ENCODE assay signal across 15 cellular contexts in the genomic region with DNA sequence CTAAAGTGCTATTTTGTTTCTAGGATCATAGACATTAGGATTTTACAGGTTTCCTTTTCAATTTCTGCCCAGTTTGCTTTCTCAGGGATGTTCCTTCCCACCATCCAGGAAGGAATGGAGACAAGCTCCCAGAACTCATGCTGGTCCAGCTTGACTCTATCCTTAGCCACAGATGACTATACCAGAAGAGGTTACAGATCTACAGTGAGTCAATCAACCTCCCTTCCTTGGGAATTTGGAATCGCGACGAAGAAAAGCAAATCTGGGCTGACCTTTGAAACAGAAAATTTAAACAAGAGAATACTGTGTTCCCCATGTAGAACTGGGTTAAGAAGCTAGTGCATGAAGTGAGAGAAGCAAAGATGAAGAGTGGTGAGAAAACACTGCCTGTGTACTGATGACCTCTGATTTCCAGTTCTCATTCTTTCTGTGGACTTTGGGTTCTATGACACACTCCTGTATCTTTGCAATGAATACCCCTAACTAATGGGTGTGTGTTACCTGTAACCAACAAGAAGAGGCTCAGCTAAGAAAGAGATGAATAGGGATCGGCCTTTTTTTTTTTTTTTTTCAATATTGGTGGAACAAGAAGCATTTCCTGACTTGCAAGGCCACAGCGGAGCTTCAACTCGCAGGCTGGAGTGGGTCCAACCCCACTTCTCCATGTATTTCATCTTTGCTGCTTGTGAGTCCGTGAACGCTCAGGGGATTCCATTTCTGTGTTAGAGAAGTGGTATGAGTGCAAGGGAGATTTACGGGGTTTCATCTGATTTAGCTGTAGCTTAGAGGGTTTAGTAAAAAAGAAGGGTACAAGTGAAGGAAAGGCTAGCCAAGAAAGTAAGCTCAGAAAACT.
DNase-seq lines count a peak whose midpoint lies in the region; ATAC-seq, FAIRE-seq and TF ChIP-seq lines count a peak whose summit lies in the region.
"Had no signal": no experiment of that assay in that cellular context is flagged by ENCODE, and none has a peak within 500 bp of the region (broad histone marks: within the 10 kb centered on the region; RNA-seq: fewer than 3 reads in every experiment).

No MANE protein-coding gene starts in this region.

- H2AFZ ChIP-seq in HepG2 (ENCODE audit: low read length), result no peak overlapping the region

- H3K27ac ChIP-seq in adrenal gland (no peak overlapping the region), gastroesophageal sphincter (peak overlapping the region in 3 of 4 donors; percentile 22 to 60 (median 41)), HepG2 (ENCODE audit: extremely low read length, insufficient read depth, low read length) (no peak overlapping the region), sigmoid colon (peak overlapping the region; percentile 13 to 47 (median 22))
- H3K27ac ChIP-seq: A549 had no signal

- H3K9ac ChIP-seq in HepG2 (ENCODE audit: insufficient read depth, low read depth, low read length), result no peak overlapping the region

- H3K27me3 ChIP-seq in adrenal gland, result no peaks in the 10 kb centered on the region
- H3K27me3 ChIP-seq in gastroesophageal sphincter, result no peaks in the 10 kb centered on the region
- no peaks in the 10 kb centered on the region for H3K27me3 ChIP-seq in HepG2 (ENCODE audit: control insufficient read depth in 1 of 2, insufficient read depth in 2 of 2, low read length in 2 of 2)
- H3K27me3 ChIP-seq in sigmoid colon, result no peaks in the 10 kb centered on the region

- no peak for TF ChIP-seq EP300 in gastroesophageal sphincter (IDR thresholded peaks at IDR 0.05)
- no peak for TF ChIP-seq EP300 in HepG2 (IDR thresholded peaks at IDR 0.05; ENCODE audit: low read depth in 2 of 2, low read length in 2 of 2)
- no peak for TF ChIP-seq EP300 in HepG2 (CRISPR knock-in tag; IDR thresholded peaks at IDR 0.05; ENCODE audit: borderline replicate concordance)
- no peak for TF ChIP-seq EP300 in sigmoid colon (IDR thresholded peaks at IDR 0.05)

- no peak overlapping the region for H3K4me3 ChIP-seq in adrenal gland
- no peak overlapping the region for H3K4me3 ChIP-seq in gastroesophageal sphincter
- H3K4me3 ChIP-seq in HepG2 (replicated peaks in 1 of 3; ENCODE audit: insufficient read depth in 1 of 3, low read depth in 2 of 3, low read length in 3 of 3), result no peak overlapping the region
- no peak overlapping the region for H3K4me3 ChIP-seq in sigmoid colon
- H3K4me3 ChIP-seq: A549, GM12878 had no signal

- peaks cover 0 to 6% of the 10 kb centered on the region in 2 donors for H3K4me1 ChIP-seq in adrenal gland (replicated peaks in 1 of 2)
- no peaks in the 10 kb centered on the region for H3K4me1 ChIP-seq in gastroesophageal sphincter
- peaks cover 7% of the 10 kb centered on the region; the same call in 1 of the 2 replicates for H3K4me1 ChIP-seq in HepG2 (ENCODE audit: insufficient read depth, low read length)
- peaks cover 0 to 4% (median 0%) of the 10 kb centered on the region in 4 donors for H3K4me1 ChIP-seq in sigmoid colon
- H3K4me1 ChIP-seq: A549, Caco-2 had no signal

- in situ Hi-C loops in HepG2 (cut with HindIII; ENCODE audit: extremely low pct_ligation_motif_present, low pct_unique_long_range_greater_than_20kb) (no loop called here), G401 (cut with HindIII; ENCODE audit: low sequenced_read_pairs) (no loop called here)

- no peaks in the 10 kb centered on the region for H3K9me3 ChIP-seq in adrenal gland (replicated peaks in 1 of 3)
- H3K9me3 ChIP-seq in gastroesophageal sphincter, result no peaks in the 10 kb centered on the region
- H3K9me3 ChIP-seq in HepG2 (ENCODE audit: low read length), result peaks cover 19% of the 10 kb centered on the region; the same call in 1 of the 2 replicates
- no peaks in the 10 kb centered on the region for H3K9me3 ChIP-seq in sigmoid colon
- H3K9me3 ChIP-seq: A549, Caco-2 had no signal

- intact Hi-C loops in adrenal gland (cut with DNase I) (no loop called here), HepG2 (cut with micrococcal nuclease; ENCODE audit: unreplicated experiment) (no loop called here), sigmoid colon (cut with DNase I) (no loop called here)

- TF ChIP-seq POLR2A in adrenal gland (IDR thresholded peaks at IDR 0.05) (no peak), gastroesophageal sphincter (IDR thresholded peaks at IDR 0.05) (no peak), HepG2 (IDR thresholded peaks at IDR 0.05; ENCODE audit: insufficient read depth in 1 of 2, low read depth in 2 of 2, low read length in 2 of 2) (no peak), sigmoid colon (IDR thresholded peaks at IDR 0.05) (no peak)

- no peak for ATAC-seq in gastroesophageal sphincter
- ATAC-seq in HepG2, result no peak; the same call in 2 of the 3 replicates
- no peak for ATAC-seq in GM18511 (IDR thresholded peaks at IDR 0.05; ENCODE audit: unreplicated experiment)
- ATAC-seq: A549, GM12878 had no signal

- TF ChIP-seq RAD21 in HepG2 (CRISPR knock-in tag; IDR thresholded peaks at IDR 0.05), result no peak

- no peaks in the 10 kb centered on the region for H3K79me2 ChIP-seq in HepG2 (ENCODE audit: insufficient read depth, low read length)

- no peaks in the 10 kb centered on the region for H4K20me1 ChIP-seq in HepG2 (ENCODE audit: insufficient read depth, low read length)

- H3K36me3 ChIP-seq in adrenal gland (replicated peaks in 1 of 2), result no peaks in the 10 kb centered on the region
- no peaks in the 10 kb centered on the region for H3K36me3 ChIP-seq in gastroesophageal sphincter
- no peaks in the 10 kb centered on the region for H3K36me3 ChIP-seq in HepG2 (replicated peaks in 1 of 2; ENCODE audit: control insufficient read depth in 1 of 2, insufficient read depth in 2 of 2, low read length in 2 of 2)
- H3K36me3 ChIP-seq in sigmoid colon, result no peaks in the 10 kb centered on the region

- BruUV-seq in HepG2 (replicated peaks; lab: Mats Ljungman, UMichigan), result no TSS peak

- CTCF ChIA-PET in HepG2 (lab: Yijun Ruan, JAX; ENCODE audit: low intra/inter-chr PET ratio, low total read pairs), result no interaction called here
- CTCF ChIA-PET in HEK293T (lab: Yijun Ruan, JAX), result interaction anchor here (0.7 kb wide), 1 partner anchor 58 kb away, joined by 3 read pairs; no protein-coding TSS in a partner anchor

- no peak for TF ChIP-seq CTCF in adrenal gland (IDR thresholded peaks at IDR 0.05)
- TF ChIP-seq CTCF in gastroesophageal sphincter (IDR thresholded peaks at IDR 0.05), result no peak
- no peak for TF ChIP-seq CTCF in HepG2 (CRISPR knock-in tag; IDR thresholded peaks at IDR 0.05)
- TF ChIP-seq CTCF in sigmoid colon (IDR thresholded peaks at IDR 0.05), result no peak

- no peak overlapping the region for H3K4me2 ChIP-seq in HepG2 (ENCODE audit: low read depth, low read length)
- H3K4me2 ChIP-seq: A549 had no signal

- POLR2A ChIA-PET in HepG2 (lab: Yijun Ruan, JAX) (no interaction called here), HEK293T (lab: Yijun Ruan, JAX) (no interaction called here)

- peak in 4 of 7 donors; percentile 10 to 57 (median 30) for DNase-seq in adrenal gland
- DNase-seq in HepG2 (ENCODE audit: low spot score), result no peak
- no peak for DNase-seq in sigmoid colon
- no peak for DNase-seq in HEK293T (ENCODE audit: extremely low spot score)
- DNase-seq in NCI-H226, result no peak
- no peak for DNase-seq in G401 (ENCODE audit: low spot score)
- DNase-seq: Caco-2, NCI-H1436 treated with DMSO at 0.1 percent for 48 hours, NCI-H2081 had no signal

- FAIRE-seq in HepG2 (lab: Jason Lieb, UNC), result no peak
- FAIRE-seq: A549, GM12878, GM18507, GM19239 had no signal

- 52 to 78% (median 68%) methylated on average over 9 of the region's 9 CpGs for WGBS in adrenal gland, 4 donors
- 79 to 90% methylated on average over 6 to 9 of the region's 9 CpGs for WGBS in gastroesophageal sphincter (ENCODE audit: low coverage in 1 of 2), 2 donors
- 26% methylated on average over 9 of the region's 9 CpGs for WGBS in HepG2 (ENCODE audit: low lambda C conversion rate)
- WGBS in sigmoid colon, 2 donors, result 90 to 92% methylated on average over 9 of the region's 9 CpGs

TF ChIP-seq in HepG2, 621 proteins besides CTCF, POLR2A, EP300 and RAD21:
- TF ChIP-seq RARA (CRISPR knock-in tag; IDR thresholded peaks at IDR 0.05) (0 out of 2 replicates have a peak, but pooled peaks have one; percentile 15), ZNF34 (CRISPR knock-in tag; IDR thresholded peaks at IDR 0.05; ENCODE audit: borderline replicate concordance) (no peak), ZNF317 (CRISPR knock-in tag; IDR thresholded peaks at IDR 0.05) (0 out of 2 replicates have a peak, but pooled peaks have one; percentile 54)

TF ChIP-seq in HEK293T, 16 proteins besides CTCF, POLR2A, EP300 and RAD21:
- TF ChIP-seq PKNOX1 (IDR thresholded peaks at IDR 0.05) (no peak), TARDBP (IDR thresholded peaks at IDR 0.05) (no peak), ARNT (IDR thresholded peaks at IDR 0.05) (no peak), SUZ12 (IDR thresholded peaks at IDR 0.05) (no peak), CTBP1 (IDR thresholded peaks at IDR 0.05; ENCODE audit: borderline replicate concordance) (no peak), FOXK2 (IDR thresholded peaks at IDR 0.05) (no peak), FOXA1 (IDR thresholded peaks at IDR 0.05) (no peak), HDGF (IDR thresholded peaks at IDR 0.05; ENCODE audit: borderline replicate concordance) (no peak)

Comparison
In these comparisons a context has a peak if more than half of its experiments do, and no peak if none do; other contexts are left out.
1. DNase-seq: peak in adrenal gland (4 of 7); none in HepG2 (single experiment), sigmoid colon (single experiment), HEK293T (single experiment), NCI-H226 (single experiment) and G401 (single experiment).
2. H3K27ac ChIP-seq: peak in gastroesophageal sphincter (3 of 4) and sigmoid colon (4 of 4); none in adrenal gland (0 of 5) and HepG2 (single experiment).